Comparison of ENCODE assay signal across 8 cellular contexts in the genomic region with DNA sequence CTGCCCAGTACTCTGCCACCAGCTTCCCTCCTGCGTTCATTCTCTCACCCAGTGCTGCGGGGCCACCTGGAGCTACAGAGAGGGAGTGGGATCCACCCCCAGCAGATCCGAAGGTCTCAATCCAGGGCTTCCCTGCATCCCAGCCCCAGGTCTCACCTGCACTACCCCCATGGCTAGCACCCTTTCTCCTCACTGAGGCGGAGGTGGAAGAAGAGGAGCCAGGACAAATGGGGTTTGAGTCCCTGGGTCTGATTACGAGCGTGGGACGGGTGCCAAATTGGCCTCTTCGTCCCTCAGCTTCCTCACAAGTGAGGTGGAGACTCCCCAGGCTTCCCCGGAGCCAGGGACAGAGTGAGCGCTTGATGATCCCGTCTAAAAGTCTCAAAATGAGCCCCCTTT.
DNase-seq lines count a peak whose midpoint lies in the region; ATAC-seq, FAIRE-seq and TF ChIP-seq lines count a peak whose summit lies in the region.

No MANE protein-coding gene starts in this region.

- H3K36me3 Mint-ChIP-seq in CD8-positive, alpha-beta memory T cell = peaks cover 0 to 3% (median 0%) of the 10 kb centered on the region in 3 donors

- peak overlapping the region in 1 of 8 donors; percentile 47 for H3K27ac Mint-ChIP-seq in CD8-positive, alpha-beta memory T cell

- H3K4me1 ChIP-seq in CD8-positive, alpha-beta memory T cell (ENCODE audit: insufficient read depth, low read length) = peaks cover 18% of the 10 kb centered on the region
- H3K4me1 ChIP-seq in endocrine pancreas (ENCODE audit: control insufficient read depth, insufficient read depth, low read length) (no peaks in the 10 kb centered on the region), neuron (ENCODE audit: insufficient read depth, low read length) (peaks cover 58% of the 10 kb centered on the region)

- H3K4me3 Mint-ChIP-seq in CD8-positive, alpha-beta memory T cell = peak overlapping the region; percentile 67 to 95 (median 87)

- CTCF ChIA-PET in CD8-positive, alpha-beta memory T cell (lab: Charles Lee) = no interaction called here

- TF ChIP-seq CTCF in D721Med (IDR thresholded peaks at IDR 0.05; ENCODE audit: insufficient read depth, missing control alignments) = no peak

- H3K4me3 ChIP-seq in CD8-positive, alpha-beta memory T cell (ENCODE audit: low read length) = peak overlapping the region; percentile 97
- H3K4me3 ChIP-seq in endocrine pancreas (ENCODE audit: control insufficient read depth, insufficient read depth, low read length) = no peak overlapping the region
- peak overlapping the region; percentile 87 for H3K4me3 ChIP-seq in neuron (ENCODE audit: low read length)

- no peak for DNase-seq in CD8-positive, alpha-beta memory T cell
- DNase-seq in NCI-H1105 (lab: John Stamatoyannopoulos, UW) (peak; percentile 23), NCI-H1436 (lab: John Stamatoyannopoulos, UW) (no peak), kidney tubule cell (ENCODE audit: low spot score) (no peak), D721Med (ENCODE audit: insufficient read length, low spot score) (no peak)

- POLR2A ChIA-PET in CD8-positive, alpha-beta memory T cell (lab: Charles Lee) = interaction anchor here (1.0 to 1.5 kb wide), 2 partner anchors 289 to 505 kb away, joined by 3 to 4 read pairs; a partner anchor contains a TSS

- peaks cover 15% of the 10 kb centered on the region for H3K27me3 ChIP-seq in CD8-positive, alpha-beta memory T cell (ENCODE audit: insufficient read depth, low read length, poor library complexity, severe bottlenecking)
- H3K27me3 ChIP-seq in endocrine pancreas (ENCODE audit: control insufficient read depth, insufficient read depth, low read length) (no peaks in the 10 kb centered on the region), neuron (ENCODE audit: insufficient read depth, low read length) (no peaks in the 10 kb centered on the region)

- H3K9ac ChIP-seq in endocrine pancreas (ENCODE audit: control insufficient read depth, insufficient read depth, low read length) = peak overlapping the region; percentile 52

- H3K9me3 ChIP-seq in CD8-positive, alpha-beta memory T cell (ENCODE audit: low read length) = no peaks in the 10 kb centered on the region
- H3K9me3 ChIP-seq in endocrine pancreas (ENCODE audit: control insufficient read depth, low read length) = no peaks in the 10 kb centered on the region
- H3K9me3 ChIP-seq in neuron (ENCODE audit: low read length) = no peaks in the 10 kb centered on the region

- no peaks in the 10 kb centered on the region for H3K36me3 ChIP-seq in CD8-positive, alpha-beta memory T cell (ENCODE audit: insufficient read depth, low read length)
- H3K36me3 ChIP-seq in endocrine pancreas (ENCODE audit: control insufficient read depth, insufficient read depth, low read length) (no peaks in the 10 kb centered on the region), neuron (ENCODE audit: insufficient read depth, low read length) (no peaks in the 10 kb centered on the region)

- ATAC-seq in HG03108 (IDR thresholded peaks at IDR 0.05; ENCODE audit: unreplicated experiment) = no peak

- H3K9me3 Mint-ChIP-seq in CD8-positive, alpha-beta memory T cell = no peaks in the 10 kb centered on the region

- H3K27ac ChIP-seq in CD8-positive, alpha-beta memory T cell (ENCODE audit: low read depth, low read length) = no peak overlapping the region

- H3K27me3 Mint-ChIP-seq in CD8-positive, alpha-beta memory T cell = peaks cover 28 to 32% of the 10 kb centered on the region in 2 donors

- H2AFZ ChIP-seq in neuron (ENCODE audit: low read depth, low read length) = peak overlapping the region; percentile 78

- H3K4me1 Mint-ChIP-seq in CD8-positive, alpha-beta memory T cell = peaks cover 11 to 26% (median 15%) of the 10 kb centered on the region in 3 donors

- FAIRE-seq in D721Med (lab: Jason Lieb, UNC) = no peak
